In the genomic region with DNA sequence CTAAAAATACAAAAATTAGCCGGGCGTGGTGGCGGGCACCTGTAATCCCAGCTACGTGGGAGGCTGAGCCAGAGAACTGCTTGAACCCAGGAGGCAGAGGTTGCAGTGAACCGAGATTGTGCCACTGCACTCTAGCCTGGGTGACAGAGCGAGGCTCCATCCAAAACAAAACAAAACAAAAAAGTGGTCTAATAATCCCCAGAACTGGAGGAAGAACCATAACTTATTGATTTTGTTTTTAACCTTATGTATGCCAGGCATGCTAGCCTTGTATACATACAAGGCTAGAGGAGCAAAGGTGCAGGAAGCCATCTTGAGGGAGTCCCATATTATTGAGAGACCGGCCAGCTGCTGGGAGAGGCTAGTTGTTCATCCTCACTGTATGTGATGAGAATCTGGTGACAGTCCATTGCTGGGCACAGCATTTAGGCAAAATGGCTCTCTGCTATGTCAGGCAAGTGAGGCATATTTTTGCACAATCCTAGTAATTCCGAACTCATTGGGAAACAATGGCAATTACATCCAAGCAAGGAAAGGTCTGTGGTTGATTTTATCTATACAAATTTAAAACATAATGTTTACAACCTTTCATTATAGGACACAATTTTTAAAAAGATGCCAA, we compare ENCODE assay signal across 2 cellular contexts.
TF ChIP-seq lines count a peak whose summit lies in the region.

No MANE protein-coding gene starts in this region.

TF ChIP-seq in SK-N-SH, 30 proteins besides CTCF, POLR2A, EP300 and RAD21 (continued from another document):
- TF ChIP-seq, protein P1, sequence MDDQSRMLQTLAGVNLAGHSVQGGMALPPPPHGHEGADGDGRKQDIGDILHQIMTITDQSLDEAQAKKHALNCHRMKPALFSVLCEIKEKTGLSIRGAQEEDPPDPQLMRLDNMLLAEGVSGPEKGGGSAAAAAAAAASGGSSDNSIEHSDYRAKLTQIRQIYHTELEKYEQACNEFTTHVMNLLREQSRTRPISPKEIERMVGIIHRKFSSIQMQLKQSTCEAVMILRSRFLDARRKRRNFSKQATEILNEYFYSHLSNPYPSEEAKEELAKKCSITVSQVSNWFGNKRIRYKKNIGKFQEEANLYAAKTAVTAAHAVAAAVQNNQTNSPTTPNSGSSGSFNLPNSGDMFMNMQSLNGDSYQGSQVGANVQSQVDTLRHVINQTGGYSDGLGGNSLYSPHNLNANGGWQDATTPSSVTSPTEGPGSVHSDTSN (IDR thresholded peaks at IDR 0.05): no peak
- TF ChIP-seq ELF1 (IDR thresholded peaks at IDR 0.05): no peak
- no peak for TF ChIP-seq FOXJ3 (CRISPR knock-in tag; IDR thresholded peaks at IDR 0.05)

TF ChIP-seq in SK-N-SH treated with all-trans-retinoic acid at 6 μM for 48 hours, 23 proteins besides CTCF, POLR2A, EP300 and RAD21 (continued from another document):
- TF ChIP-seq, protein P2, sequence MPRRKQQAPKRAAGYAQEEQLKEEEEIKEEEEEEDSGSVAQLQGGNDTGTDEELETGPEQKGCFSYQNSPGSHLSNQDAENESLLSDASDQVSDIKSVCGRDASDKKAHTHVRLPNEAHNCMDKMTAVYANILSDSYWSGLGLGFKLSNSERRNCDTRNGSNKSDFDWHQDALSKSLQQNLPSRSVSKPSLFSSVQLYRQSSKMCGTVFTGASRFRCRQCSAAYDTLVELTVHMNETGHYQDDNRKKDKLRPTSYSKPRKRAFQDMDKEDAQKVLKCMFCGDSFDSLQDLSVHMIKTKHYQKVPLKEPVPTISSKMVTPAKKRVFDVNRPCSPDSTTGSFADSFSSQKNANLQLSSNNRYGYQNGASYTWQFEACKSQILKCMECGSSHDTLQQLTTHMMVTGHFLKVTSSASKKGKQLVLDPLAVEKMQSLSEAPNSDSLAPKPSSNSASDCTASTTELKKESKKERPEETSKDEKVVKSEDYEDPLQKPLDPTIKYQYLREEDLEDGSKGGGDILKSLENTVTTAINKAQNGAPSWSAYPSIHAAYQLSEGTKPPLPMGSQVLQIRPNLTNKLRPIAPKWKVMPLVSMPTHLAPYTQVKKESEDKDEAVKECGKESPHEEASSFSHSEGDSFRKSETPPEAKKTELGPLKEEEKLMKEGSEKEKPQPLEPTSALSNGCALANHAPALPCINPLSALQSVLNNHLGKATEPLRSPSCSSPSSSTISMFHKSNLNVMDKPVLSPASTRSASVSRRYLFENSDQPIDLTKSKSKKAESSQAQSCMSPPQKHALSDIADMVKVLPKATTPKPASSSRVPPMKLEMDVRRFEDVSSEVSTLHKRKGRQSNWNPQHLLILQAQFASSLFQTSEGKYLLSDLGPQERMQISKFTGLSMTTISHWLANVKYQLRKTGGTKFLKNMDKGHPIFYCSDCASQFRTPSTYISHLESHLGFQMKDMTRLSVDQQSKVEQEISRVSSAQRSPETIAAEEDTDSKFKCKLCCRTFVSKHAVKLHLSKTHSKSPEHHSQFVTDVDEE (CRISPR knock-in tag; IDR thresholded peaks at IDR 0.05): no peak
